Comparison of ENCODE assay signal across 1 cellular context in the genomic region with DNA sequence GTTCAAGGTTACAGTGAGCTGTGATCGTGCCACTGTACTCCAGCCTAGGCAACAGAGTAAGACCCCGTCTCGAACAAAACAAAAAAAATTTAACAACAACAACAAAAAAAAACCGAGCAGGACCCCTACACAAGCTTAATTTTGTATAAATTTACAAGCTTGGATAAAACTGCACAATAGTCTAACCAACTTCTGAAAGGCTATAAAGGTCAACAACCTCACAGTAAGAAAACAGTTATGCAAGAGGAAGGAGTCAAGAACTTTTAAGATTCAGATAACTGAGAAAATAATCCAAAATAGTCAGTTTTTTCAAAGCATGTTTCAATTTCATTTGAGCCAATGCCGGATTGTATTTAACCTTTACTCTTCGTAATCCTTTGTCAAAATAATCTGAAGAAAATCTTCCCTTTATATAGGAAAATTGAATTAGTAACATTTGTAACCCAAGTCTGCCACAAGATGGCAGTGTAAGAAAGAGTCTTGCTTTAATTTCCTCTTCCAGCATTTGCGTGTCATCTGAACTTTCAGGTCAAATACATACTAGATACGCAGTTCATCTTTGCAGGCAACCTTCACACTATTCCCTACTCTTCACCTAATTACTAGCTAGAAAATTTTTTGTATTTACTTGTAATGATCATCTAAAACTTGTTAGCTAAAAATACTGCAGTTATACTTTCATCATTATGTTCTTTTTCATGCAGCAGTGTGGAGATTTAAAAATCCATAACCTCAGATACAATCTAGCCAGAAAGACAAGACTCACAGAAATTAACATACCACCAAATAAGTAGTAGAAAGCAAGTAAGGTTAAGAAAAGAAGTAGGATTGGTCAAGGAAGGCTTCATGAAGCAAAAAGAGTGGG.
A peak's percentile ranks its signal among the peaks of the same experiment; 100 is the strongest.
TF ChIP-seq lines count a peak whose summit lies in the region.

No MANE protein-coding gene starts in this region.

TF ChIP-seq in HepG2, 621 proteins besides CTCF, POLR2A, EP300 and RAD21 (continues in another document):
- TF ChIP-seq ZBTB7B (CRISPR knock-in tag; IDR thresholded peaks at IDR 0.05) (no peak), CBX5 (CRISPR knock-in tag; IDR thresholded peaks at IDR 0.05; ENCODE audit: borderline replicate concordance) (no peak), ZNF605 (CRISPR knock-in tag; IDR thresholded peaks at IDR 0.05) (no peak), ELF3 (CRISPR knock-in tag; IDR thresholded peaks at IDR 0.05) (peak; percentile 83), KLF9 (CRISPR knock-in tag; IDR thresholded peaks at IDR 0.05; ENCODE audit: low read depth) (no peak), YEATS2 (CRISPR knock-in tag; IDR thresholded peaks at IDR 0.05; ENCODE audit: borderline replicate concordance) (peak; percentile 39; the same call in 1 of the 2 replicates), NFATC3 (CRISPR knock-in tag; IDR thresholded peaks at IDR 0.05) (no peak), U2AF2 (IDR thresholded peaks at IDR 0.05; ENCODE audit: low read depth, low read length) (no peak), SMC3 (IDR thresholded peaks at IDR 0.05; ENCODE audit: low read length) (peak; percentile 78), MYNN (CRISPR knock-in tag; IDR thresholded peaks at IDR 0.05; ENCODE audit: low read depth) (no peak), NR2F1 (CRISPR knock-in tag; IDR thresholded peaks at IDR 0.05) (0 out of 4 replicates have a peak, but pooled peaks of 1 of the 2 experiments have one; percentile 56), MIXL1 (CRISPR knock-in tag; IDR thresholded peaks at IDR 0.05) (peak; percentile 62), SATB2 (CRISPR knock-in tag; IDR thresholded peaks at IDR 0.05) (0 out of 2 replicates have a peak, but pooled peaks have one; percentile 30), FOXA3 (CRISPR knock-in tag; IDR thresholded peaks at IDR 0.05) (0 out of 2 replicates have a peak, but pooled peaks have one; percentile 6), NAIF1 (CRISPR knock-in tag; IDR thresholded peaks at IDR 0.05; ENCODE audit: borderline replicate concordance) (0 out of 2 replicates have a peak, but pooled peaks have one; percentile 41), NR1H2 (CRISPR knock-in tag; IDR thresholded peaks at IDR 0.05; ENCODE audit: borderline replicate concordance, low read depth) (no peak), IKZF4 (CRISPR knock-in tag; IDR thresholded peaks at IDR 0.05; ENCODE audit: borderline replicate concordance, low read depth, not compliant biosample characterization) (no peak), GATAD1 (CRISPR knock-in tag; IDR thresholded peaks at IDR 0.05) (0 out of 2 replicates have a peak, but pooled peaks have one; percentile 26), NFYC (CRISPR knock-in tag; IDR thresholded peaks at IDR 0.05) (no peak), STAG1 (CRISPR knock-in tag; IDR thresholded peaks at IDR 0.05) (peak; percentile 91), KLF16 (CRISPR knock-in tag; IDR thresholded peaks at IDR 0.05) (peak in 1 of 2 experiments; percentile 38; a peak in 1 of 4 replicates), KDM5A (IDR thresholded peaks at IDR 0.05; ENCODE audit: borderline replicate concordance, low read length) (peak; percentile 85), RBFOX2 (IDR thresholded peaks at IDR 0.05; ENCODE audit: low read depth, low read length) (0 out of 2 replicates have a peak, but pooled peaks have one; percentile 34), ZNF331 (CRISPR knock-in tag; IDR thresholded peaks at IDR 0.05) (0 out of 2 replicates have a peak, but pooled peaks have one; percentile 31)
- TF ChIP-seq, protein P1, sequence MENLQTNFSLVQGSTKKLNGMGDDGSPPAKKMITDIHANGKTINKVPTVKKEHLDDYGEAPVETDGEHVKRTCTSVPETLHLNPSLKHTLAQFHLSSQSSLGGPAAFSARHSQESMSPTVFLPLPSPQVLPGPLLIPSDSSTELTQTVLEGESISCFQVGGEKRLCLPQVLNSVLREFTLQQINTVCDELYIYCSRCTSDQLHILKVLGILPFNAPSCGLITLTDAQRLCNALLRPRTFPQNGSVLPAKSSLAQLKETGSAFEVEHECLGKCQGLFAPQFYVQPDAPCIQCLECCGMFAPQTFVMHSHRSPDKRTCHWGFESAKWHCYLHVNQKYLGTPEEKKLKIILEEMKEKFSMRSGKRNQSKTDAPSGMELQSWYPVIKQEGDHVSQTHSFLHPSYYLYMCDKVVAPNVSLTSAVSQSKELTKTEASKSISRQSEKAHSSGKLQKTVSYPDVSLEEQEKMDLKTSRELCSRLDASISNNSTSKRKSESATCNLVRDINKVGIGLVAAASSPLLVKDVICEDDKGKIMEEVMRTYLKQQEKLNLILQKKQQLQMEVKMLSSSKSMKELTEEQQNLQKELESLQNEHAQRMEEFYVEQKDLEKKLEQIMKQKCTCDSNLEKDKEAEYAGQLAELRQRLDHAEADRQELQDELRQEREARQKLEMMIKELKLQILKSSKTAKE (CRISPR knock-in tag; IDR thresholded peaks at IDR 0.05; ENCODE audit: borderline replicate concordance), result no peak
- TF ChIP-seq, protein P2, sequence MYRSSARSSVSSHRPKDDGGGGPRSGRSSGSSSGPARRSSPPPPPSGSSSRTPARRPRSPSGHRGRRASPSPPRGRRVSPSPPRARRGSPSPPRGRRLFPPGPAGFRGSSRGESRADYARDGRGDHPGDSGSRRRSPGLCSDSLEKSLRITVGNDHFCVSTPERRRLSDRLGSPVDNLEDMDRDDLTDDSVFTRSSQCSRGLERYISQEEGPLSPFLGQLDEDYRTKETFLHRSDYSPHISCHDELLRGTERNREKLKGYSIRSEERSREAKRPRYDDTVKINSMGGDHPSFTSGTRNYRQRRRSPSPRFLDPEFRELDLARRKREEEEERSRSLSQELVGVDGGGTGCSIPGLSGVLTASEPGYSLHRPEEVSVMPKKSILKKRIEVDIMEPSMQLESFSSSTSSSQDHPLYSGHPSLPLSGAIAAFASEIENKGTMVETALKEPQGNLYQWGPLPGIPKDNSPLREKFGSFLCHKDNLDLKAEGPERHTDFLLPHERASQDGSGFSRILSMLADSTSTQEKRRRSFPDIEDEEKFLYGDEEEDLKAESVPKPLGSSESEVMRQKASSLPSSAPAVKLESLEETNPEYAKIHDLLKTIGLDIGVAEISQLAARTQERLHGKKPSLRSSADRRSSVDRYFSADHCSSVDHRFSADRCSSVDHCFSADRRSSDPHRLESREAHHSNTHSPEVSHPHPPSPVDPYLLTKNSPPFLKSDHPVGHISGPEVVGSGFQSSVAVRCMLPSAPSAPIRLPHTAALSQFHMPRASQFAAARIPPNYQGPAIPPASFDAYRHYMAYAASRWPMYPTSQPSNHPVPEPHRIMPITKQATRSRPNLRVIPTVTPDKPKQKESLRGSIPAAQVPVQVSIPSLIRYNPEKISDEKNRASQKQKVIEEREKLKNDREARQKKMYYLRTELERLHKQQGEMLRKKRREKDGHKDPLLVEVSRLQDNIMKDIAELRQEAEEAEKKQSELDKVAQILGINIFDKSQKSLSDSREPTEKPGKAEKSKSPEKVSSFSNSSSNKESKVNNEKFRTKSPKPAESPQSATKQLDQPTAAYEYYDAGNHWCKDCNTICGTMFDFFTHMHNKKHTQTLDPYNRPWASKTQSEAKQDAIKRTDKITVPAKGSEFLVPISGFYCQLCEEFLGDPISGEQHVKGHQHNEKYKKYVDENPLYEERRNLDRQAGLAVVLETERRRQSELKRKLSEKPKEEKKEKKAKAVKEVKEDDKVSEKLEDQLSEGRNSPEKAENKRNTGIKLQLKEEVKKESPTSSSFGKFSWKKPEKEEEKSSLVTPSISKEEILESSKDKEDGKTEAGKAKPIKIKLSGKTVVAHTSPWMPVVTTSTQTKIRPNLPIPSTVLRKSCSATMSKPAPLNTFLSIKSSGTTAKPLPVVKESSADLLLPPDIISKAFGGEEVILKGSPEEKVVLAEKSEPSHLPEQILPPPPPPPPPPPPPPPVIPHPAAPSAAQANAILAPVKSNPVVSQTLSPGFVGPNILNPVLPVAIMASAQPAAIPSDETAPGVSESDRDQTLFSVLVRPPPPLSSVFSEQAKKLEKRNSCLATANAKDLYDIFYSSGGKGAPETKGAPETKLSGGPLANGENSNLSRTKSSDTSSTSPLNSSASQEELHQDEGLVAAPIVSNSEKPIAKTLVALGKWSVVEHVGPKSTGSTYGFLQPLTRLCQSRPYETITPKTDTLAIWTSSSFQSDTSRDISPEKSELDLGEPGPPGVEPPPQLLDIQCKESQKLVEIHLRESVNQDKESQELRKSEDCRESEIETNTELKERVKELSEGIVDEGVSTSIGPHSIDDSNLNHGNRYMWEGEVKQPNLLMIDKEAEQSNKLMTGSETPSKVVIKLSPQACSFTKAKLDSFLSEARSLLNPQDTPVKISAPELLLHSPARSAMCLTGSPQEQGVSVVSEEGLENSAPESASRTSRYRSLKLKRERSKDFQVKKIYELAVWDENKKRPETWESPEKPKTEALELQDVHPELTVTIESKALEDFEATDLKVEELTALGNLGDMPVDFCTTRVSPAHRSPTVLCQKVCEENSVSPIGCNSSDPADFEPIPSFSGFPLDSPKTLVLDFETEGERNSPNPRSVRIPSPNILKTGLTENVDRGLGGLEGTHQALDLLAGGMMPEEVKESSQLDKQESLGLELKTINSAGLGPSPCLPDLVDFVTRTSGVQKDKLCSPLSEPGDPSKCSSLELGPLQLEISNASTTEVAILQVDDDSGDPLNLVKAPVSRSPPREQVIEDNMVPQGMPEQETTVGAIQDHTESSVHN (CRISPR knock-in tag; IDR thresholded peaks at IDR 0.05), result no peak
- TF ChIP-seq, protein P3, sequence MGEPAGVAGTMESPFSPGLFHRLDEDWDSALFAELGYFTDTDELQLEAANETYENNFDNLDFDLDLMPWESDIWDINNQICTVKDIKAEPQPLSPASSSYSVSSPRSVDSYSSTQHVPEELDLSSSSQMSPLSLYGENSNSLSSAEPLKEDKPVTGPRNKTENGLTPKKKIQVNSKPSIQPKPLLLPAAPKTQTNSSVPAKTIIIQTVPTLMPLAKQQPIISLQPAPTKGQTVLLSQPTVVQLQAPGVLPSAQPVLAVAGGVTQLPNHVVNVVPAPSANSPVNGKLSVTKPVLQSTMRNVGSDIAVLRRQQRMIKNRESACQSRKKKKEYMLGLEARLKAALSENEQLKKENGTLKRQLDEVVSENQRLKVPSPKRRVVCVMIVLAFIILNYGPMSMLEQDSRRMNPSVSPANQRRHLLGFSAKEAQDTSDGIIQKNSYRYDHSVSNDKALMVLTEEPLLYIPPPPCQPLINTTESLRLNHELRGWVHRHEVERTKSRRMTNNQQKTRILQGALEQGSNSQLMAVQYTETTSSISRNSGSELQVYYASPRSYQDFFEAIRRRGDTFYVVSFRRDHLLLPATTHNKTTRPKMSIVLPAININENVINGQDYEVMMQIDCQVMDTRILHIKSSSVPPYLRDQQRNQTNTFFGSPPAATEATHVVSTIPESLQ (CRISPR knock-in tag; conservative IDR thresholded peaks at IDR 0.05), result 0 out of 2 replicates have a peak, but pooled peaks have one; percentile 22
- TF ChIP-seq, protein P4, sequence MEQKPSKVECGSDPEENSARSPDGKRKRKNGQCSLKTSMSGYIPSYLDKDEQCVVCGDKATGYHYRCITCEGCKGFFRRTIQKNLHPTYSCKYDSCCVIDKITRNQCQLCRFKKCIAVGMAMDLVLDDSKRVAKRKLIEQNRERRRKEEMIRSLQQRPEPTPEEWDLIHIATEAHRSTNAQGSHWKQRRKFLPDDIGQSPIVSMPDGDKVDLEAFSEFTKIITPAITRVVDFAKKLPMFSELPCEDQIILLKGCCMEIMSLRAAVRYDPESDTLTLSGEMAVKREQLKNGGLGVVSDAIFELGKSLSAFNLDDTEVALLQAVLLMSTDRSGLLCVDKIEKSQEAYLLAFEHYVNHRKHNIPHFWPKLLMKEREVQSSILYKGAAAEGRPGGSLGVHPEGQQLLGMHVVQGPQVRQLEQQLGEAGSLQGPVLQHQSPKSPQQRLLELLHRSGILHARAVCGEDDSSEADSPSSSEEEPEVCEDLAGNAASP (CRISPR knock-in tag; IDR thresholded peaks at IDR 0.05; ENCODE audit: borderline replicate concordance), result peak; percentile 51; the same call in 1 of the 2 replicates
- TF ChIP-seq, protein P5, sequence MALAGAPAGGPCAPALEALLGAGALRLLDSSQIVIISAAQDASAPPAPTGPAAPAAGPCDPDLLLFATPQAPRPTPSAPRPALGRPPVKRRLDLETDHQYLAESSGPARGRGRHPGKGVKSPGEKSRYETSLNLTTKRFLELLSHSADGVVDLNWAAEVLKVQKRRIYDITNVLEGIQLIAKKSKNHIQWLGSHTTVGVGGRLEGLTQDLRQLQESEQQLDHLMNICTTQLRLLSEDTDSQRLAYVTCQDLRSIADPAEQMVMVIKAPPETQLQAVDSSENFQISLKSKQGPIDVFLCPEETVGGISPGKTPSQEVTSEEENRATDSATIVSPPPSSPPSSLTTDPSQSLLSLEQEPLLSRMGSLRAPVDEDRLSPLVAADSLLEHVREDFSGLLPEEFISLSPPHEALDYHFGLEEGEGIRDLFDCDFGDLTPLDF (CRISPR knock-in tag; IDR thresholded peaks at IDR 0.05), result 0 out of 2 replicates have a peak, but pooled peaks have one; percentile 27
- TF ChIP-seq, protein P6, sequence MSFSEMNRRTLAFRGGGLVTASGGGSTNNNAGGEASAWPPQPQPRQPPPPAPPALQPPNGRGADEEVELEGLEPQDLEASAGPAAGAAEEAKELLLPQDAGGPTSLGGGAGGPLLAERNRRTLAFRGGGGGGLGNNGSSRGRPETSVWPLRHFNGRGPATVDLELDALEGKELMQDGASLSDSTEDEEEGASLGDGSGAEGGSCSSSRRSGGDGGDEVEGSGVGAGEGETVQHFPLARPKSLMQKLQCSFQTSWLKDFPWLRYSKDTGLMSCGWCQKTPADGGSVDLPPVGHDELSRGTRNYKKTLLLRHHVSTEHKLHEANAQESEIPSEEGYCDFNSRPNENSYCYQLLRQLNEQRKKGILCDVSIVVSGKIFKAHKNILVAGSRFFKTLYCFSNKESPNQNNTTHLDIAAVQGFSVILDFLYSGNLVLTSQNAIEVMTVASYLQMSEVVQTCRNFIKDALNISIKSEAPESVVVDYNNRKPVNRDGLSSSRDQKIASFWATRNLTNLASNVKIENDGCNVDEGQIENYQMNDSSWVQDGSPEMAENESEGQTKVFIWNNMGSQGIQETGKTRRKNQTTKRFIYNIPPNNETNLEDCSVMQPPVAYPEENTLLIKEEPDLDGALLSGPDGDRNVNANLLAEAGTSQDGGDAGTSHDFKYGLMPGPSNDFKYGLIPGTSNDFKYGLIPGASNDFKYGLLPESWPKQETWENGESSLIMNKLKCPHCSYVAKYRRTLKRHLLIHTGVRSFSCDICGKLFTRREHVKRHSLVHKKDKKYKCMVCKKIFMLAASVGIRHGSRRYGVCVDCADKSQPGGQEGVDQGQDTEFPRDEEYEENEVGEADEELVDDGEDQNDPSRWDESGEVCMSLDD (CRISPR knock-in tag; IDR thresholded peaks at IDR 0.05; ENCODE audit: borderline replicate concordance), result no peak
- TF ChIP-seq, protein P7, sequence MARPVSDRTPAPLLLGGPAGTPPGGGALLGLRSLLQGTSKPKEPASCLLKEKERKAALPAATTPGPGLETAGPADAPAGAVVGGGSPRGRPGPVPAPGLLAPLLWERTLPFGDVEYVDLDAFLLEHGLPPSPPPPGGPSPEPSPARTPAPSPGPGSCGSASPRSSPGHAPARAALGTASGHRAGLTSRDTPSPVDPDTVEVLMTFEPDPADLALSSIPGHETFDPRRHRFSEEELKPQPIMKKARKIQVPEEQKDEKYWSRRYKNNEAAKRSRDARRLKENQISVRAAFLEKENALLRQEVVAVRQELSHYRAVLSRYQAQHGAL (CRISPR knock-in tag; IDR thresholded peaks at IDR 0.05; ENCODE audit: not compliant biosample characterization), result peak; percentile 30
- TF ChIP-seq, protein P8, sequence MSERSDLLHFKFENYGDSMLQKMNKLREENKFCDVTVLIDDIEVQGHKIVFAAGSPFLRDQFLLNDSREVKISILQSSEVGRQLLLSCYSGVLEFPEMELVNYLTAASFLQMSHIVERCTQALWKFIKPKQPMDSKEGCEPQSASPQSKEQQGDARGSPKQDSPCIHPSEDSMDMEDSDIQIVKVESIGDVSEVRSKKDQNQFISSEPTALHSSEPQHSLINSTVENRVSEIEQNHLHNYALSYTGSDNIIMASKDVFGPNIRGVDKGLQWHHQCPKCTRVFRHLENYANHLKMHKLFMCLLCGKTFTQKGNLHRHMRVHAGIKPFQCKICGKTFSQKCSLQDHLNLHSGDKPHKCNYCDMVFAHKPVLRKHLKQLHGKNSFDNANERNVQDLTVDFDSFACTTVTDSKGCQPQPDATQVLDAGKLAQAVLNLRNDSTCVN (CRISPR knock-in tag; IDR thresholded peaks at IDR 0.05; ENCODE audit: borderline replicate concordance), result no peak
